ENCODE assay signal across 8 cellular contexts in the genomic region with DNA sequence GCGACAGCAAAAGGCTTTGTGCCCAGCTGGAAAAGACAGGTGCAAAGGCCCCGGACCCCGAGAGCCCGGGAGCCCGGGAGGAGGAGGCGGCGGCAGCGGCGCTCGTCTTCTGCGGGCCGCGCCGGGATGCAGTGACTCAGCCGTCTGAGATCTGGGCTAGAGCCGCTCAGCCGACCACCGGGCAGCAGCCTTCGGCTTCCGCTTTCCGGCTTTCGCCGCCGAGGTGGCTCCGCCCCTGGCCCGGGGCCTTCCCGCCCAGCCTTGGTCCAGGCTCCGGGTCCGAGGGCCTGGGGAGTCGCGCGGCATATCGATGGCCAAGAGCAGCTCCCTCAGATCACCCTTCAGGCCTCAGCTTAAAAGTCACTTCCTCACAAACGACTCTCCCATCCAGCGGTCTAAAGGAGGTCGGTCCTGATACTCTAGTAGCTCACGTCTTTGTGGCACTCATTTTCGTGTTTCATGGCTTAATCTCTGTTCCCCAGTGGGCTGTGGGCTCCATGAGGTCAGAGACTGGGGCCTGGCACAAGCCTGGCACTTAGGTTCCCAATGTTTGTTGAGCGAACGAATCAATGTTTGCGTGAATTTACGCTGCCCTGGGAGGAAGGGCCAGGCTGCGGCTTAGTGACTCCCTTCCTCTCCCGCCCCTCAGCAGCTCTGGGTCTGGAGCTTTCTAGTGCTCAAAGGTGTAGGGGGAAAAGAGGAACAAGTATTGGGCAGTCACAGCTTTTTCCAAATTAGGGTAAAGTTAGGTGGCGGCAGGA. TPM values are rescaled to one million over a fixed set of nuclear protein-coding genes. Genes with fewer than 3 reads are reported as not detected.
DNase-seq lines count a peak whose midpoint lies in the region; ATAC-seq lines count a peak whose summit lies in the region.

A gene (minus strand): TSS at position 146 of the 761 bp plus-strand sequence. CDS start 783 bp downstream, outside the sequence.

- H3K27me3 ChIP-seq in HUES48 (ENCODE audit: control insufficient read depth, insufficient read depth, low read length), result no peaks in the 10 kb centered on the region
- no peaks in the 10 kb centered on the region for H3K27me3 ChIP-seq in mucosa of stomach (ENCODE audit: control insufficient read depth, insufficient read depth, low read length)

- peak within 1 kb of the TSS; percentile 74 for H3K9ac ChIP-seq in HUES48 (ENCODE audit: low read depth, low read length)
- peak within 1 kb of the TSS; percentile 88 for H3K9ac ChIP-seq in mucosa of stomach (ENCODE audit: low read length)

- H3K4me3 ChIP-seq in HUES48 (ENCODE audit: low read depth, low read length), result peak within 1 kb of the TSS; percentile 68
- peak within 1 kb of the TSS; percentile 85 for H3K4me3 ChIP-seq in mucosa of stomach (ENCODE audit: low read length)

- H3K36me3 ChIP-seq in HUES48 (ENCODE audit: control insufficient read depth, insufficient read depth, low read length) (peaks cover 15% of the 10 kb centered on the region), mucosa of stomach (ENCODE audit: control insufficient read depth, insufficient read depth, low read length) (no peaks in the 10 kb centered on the region)

- no peaks in the 10 kb centered on the region for H3K9me3 ChIP-seq in HUES48 (ENCODE audit: control insufficient read depth, insufficient read depth, low read length)
- H3K9me3 ChIP-seq in mucosa of stomach (ENCODE audit: control insufficient read depth, low read length), result no peaks in the 10 kb centered on the region

- no peaks in the 10 kb centered on the region for H3K27me3 Mint-ChIP-seq in activated T-cell treated with anti-CD3 and anti-CD28 coated beads, Interleukin-2, amount 50 U/mL, for 24 hours

- DNase-seq in DMS153 (lab: John Stamatoyannopoulos, UW) (peak; percentile 58), OCI-M1 (lab: John Stamatoyannopoulos, UW) (peak; percentile 94)
- peak; percentile 77 for DNase-seq in activated T-cell treated with anti-CD3 and anti-CD28 coated beads, Interleukin-2, amount 50 U/mL, for 24 hours
- peak; percentile 50 to 61 for DNase-seq in stimulated activated CD8-positive, alpha-beta memory T cell treated with anti-CD3 and anti-CD28 coated beads, Interleukin-7, amount 100 ng/mL, for 48 hours (ENCODE audit: extremely low read depth in 1 of 2, low read depth in 1 of 2)

- H3K27ac Mint-ChIP-seq in activated T-cell treated with anti-CD3 and anti-CD28 coated beads, Interleukin-2, amount 50 U/mL, for 24 hours, result peak within 1 kb of the TSS; percentile 98

- peaks cover 33% of the 10 kb centered on the region for H3K4me1 Mint-ChIP-seq in activated T-cell treated with anti-CD3 and anti-CD28 coated beads, Interleukin-2, amount 50 U/mL, for 24 hours (ENCODE audit: low read depth)

- peaks cover 15% of the 10 kb centered on the region for H3K4me1 ChIP-seq in HUES48 (ENCODE audit: control insufficient read depth, insufficient read depth, low read length)
- peaks cover 6% of the 10 kb centered on the region for H3K4me1 ChIP-seq in mucosa of stomach (ENCODE audit: control insufficient read depth, insufficient read depth, low read length)

- H3K36me3 Mint-ChIP-seq in activated T-cell treated with anti-CD3 and anti-CD28 coated beads, Interleukin-2, amount 50 U/mL, for 24 hours (ENCODE audit: low read depth), result peaks cover 48% of the 10 kb centered on the region

- ATAC-seq in GM21423 (IDR thresholded peaks at IDR 0.05; ENCODE audit: unreplicated experiment) (peak; percentile 83), esophagus mucosa (peak; percentile 86)

- H3K27ac ChIP-seq in HUES48 (ENCODE audit: low read depth, low read length), result peak within 1 kb of the TSS; percentile 99

- no peaks in the 10 kb centered on the region for H3K9me3 Mint-ChIP-seq in activated T-cell treated with anti-CD3 and anti-CD28 coated beads, Interleukin-2, amount 50 U/mL, for 24 hours

- H3K4me3 Mint-ChIP-seq in activated T-cell treated with anti-CD3 and anti-CD28 coated beads, Interleukin-2, amount 50 U/mL, for 24 hours, result peak within 1 kb of the TSS; percentile 89

RNA-seq across cellular contexts. Expression of the gene that starts here (rescaled TPM):
- total RNA-seq in esophagus mucosa, result 3.4 TPM

Comparison
In these comparisons a context has a peak if more than half of its experiments do, and no peak if none do; other contexts are left out.
1. Peak in every context shown above with its lines: DNase-seq, ATAC-seq, H3K4me3 ChIP-seq and H3K27ac ChIP-seq.